Comparison of ENCODE assay signal across 1 cellular context in the genomic region with DNA sequence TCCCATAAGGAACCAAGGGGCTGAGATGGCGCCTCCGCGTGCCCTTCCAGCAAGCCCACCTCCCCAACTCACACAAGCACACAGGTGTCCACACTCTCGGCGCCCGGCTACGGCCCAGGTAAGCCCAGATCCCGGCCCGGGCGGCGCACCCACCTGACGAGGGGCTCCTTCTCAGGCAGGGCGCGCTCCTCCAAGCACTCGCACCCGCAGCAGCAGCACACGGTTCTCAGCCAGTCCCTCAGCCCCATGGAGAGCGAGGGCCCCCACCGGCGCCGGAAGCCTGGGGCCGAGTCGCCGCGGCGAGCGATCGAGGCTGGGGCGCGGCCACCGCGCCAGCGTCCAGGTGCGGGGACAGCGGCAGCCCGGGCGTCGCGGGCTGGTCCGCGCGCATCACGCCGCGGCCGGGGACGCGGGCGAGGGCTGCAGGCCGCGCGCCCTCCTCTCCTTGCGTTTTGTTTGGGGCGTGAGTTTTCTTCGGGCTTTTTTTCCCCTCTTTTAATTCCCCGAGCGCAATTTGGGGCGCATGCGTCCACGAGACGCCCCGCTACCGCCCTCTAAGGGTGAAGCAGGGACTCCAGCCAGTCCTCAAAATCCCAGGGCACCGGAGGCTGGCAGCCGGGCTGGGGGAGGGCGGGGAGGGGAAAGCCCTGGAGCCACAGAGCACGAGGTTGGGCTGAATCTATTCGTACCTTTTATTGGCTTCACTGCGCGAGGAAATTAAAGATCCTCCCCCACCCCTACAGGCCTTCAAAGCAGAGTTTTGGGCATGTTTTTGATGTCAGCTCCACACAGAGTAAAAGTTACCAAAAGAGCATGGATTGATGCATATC.
TF ChIP-seq lines count a peak whose summit lies in the region.

A gene with protein sequence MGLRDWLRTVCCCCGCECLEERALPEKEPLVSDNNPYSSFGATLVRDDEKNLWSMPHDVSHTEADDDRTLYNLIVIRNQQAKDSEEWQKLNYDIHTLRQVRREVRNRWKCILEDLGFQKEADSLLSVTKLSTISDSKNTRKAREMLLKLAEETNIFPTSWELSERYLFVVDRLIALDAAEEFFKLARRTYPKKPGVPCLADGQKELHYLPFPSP (minus strand): TSS at position 472 of the 830 bp plus-strand sequence. CDS start 224 bp downstream, at position 248.

TF ChIP-seq in HepG2, 621 proteins besides CTCF, POLR2A, EP300 and RAD21 (continued from another document and continues in another):
- TF ChIP-seq PHF5A (CRISPR knock-in tag; IDR thresholded peaks at IDR 0.05; ENCODE audit: low read depth, unreplicated experiment): no peak
- TF ChIP-seq ELF3 (CRISPR knock-in tag; IDR thresholded peaks at IDR 0.05): no peak; the same call in 1 of the 2 replicates
- TF ChIP-seq, protein P1, sequence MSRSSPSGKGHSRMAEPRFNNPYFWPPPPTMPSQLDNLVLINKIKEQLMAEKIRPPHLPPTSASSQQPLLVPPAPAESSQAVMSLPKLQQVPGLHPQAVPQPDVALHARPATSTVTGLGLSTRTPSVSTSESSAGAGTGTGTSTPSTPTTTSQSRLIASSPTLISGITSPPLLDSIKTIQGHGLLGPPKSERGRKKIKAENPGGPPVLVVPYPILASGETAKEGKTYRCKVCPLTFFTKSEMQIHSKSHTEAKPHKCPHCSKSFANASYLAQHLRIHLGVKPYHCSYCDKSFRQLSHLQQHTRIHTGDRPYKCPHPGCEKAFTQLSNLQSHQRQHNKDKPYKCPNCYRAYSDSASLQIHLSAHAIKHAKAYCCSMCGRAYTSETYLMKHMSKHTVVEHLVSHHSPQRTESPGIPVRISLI (CRISPR knock-in tag; IDR thresholded peaks at IDR 0.05; ENCODE audit: borderline replicate concordance): peak; percentile 12; the same call in 1 of the 2 replicates
- TF ChIP-seq, protein P2, sequence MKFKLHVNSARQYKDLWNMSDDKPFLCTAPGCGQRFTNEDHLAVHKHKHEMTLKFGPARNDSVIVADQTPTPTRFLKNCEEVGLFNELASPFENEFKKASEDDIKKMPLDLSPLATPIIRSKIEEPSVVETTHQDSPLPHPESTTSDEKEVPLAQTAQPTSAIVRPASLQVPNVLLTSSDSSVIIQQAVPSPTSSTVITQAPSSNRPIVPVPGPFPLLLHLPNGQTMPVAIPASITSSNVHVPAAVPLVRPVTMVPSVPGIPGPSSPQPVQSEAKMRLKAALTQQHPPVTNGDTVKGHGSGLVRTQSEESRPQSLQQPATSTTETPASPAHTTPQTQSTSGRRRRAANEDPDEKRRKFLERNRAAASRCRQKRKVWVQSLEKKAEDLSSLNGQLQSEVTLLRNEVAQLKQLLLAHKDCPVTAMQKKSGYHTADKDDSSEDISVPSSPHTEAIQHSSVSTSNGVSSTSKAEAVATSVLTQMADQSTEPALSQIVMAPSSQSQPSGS (CRISPR knock-in tag; IDR thresholded peaks at IDR 0.05): peak; percentile 25; the same call in 1 of the 2 replicates
- TF ChIP-seq, protein P3, sequence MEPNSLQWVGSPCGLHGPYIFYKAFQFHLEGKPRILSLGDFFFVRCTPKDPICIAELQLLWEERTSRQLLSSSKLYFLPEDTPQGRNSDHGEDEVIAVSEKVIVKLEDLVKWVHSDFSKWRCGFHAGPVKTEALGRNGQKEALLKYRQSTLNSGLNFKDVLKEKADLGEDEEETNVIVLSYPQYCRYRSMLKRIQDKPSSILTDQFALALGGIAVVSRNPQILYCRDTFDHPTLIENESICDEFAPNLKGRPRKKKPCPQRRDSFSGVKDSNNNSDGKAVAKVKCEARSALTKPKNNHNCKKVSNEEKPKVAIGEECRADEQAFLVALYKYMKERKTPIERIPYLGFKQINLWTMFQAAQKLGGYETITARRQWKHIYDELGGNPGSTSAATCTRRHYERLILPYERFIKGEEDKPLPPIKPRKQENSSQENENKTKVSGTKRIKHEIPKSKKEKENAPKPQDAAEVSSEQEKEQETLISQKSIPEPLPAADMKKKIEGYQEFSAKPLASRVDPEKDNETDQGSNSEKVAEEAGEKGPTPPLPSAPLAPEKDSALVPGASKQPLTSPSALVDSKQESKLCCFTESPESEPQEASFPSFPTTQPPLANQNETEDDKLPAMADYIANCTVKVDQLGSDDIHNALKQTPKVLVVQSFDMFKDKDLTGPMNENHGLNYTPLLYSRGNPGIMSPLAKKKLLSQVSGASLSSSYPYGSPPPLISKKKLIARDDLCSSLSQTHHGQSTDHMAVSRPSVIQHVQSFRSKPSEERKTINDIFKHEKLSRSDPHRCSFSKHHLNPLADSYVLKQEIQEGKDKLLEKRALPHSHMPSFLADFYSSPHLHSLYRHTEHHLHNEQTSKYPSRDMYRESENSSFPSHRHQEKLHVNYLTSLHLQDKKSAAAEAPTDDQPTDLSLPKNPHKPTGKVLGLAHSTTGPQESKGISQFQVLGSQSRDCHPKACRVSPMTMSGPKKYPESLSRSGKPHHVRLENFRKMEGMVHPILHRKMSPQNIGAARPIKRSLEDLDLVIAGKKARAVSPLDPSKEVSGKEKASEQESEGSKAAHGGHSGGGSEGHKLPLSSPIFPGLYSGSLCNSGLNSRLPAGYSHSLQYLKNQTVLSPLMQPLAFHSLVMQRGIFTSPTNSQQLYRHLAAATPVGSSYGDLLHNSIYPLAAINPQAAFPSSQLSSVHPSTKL (CRISPR knock-in tag; IDR thresholded peaks at IDR 0.05): 0 out of 2 replicates have a peak, but pooled peaks have one; percentile 23
- 0 out of 2 replicates have a peak, but pooled peaks have one; percentile 48 for TF ChIP-seq ZNF546 (CRISPR knock-in tag; conservative IDR thresholded peaks at IDR 0.05)
- TF ChIP-seq PAX8 (CRISPR knock-in tag; IDR thresholded peaks at IDR 0.05; ENCODE audit: borderline replicate concordance): peak; percentile 82; the same call in 1 of the 2 replicates
- TF ChIP-seq HES4 (CRISPR knock-in tag; IDR thresholded peaks at IDR 0.05; ENCODE audit: borderline replicate concordance): 0 out of 2 replicates have a peak, but pooled peaks have one; percentile 18
- no peak for TF ChIP-seq BHLHE40 (IDR thresholded peaks at IDR 0.05; ENCODE audit: low read length)
- peak; percentile 28; the same call in 1 of the 2 replicates for TF ChIP-seq HDAC1 (CRISPR knock-in tag; IDR thresholded peaks at IDR 0.05)
- TF ChIP-seq, protein P4, sequence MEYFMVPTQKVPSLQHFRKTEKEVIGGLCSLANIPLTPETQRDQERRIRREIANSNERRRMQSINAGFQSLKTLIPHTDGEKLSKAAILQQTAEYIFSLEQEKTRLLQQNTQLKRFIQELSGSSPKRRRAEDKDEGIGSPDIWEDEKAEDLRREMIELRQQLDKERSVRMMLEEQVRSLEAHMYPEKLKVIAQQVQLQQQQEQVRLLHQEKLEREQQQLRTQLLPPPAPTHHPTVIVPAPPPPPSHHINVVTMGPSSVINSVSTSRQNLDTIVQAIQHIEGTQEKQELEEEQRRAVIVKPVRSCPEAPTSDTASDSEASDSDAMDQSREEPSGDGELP (IDR thresholded peaks at IDR 0.05; ENCODE audit: borderline replicate concordance, low read depth): no peak
- TF ChIP-seq, protein P5, sequence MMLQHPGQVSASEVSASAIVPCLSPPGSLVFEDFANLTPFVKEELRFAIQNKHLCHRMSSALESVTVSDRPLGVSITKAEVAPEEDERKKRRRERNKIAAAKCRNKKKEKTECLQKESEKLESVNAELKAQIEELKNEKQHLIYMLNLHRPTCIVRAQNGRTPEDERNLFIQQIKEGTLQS (CRISPR knock-in tag; IDR thresholded peaks at IDR 0.05): 0 out of 2 replicates have a peak, but pooled peaks have one; percentile 6
- TF ChIP-seq ZNF678 (CRISPR knock-in tag; IDR thresholded peaks at IDR 0.05): peak; percentile 86
- TF ChIP-seq, protein P6, sequence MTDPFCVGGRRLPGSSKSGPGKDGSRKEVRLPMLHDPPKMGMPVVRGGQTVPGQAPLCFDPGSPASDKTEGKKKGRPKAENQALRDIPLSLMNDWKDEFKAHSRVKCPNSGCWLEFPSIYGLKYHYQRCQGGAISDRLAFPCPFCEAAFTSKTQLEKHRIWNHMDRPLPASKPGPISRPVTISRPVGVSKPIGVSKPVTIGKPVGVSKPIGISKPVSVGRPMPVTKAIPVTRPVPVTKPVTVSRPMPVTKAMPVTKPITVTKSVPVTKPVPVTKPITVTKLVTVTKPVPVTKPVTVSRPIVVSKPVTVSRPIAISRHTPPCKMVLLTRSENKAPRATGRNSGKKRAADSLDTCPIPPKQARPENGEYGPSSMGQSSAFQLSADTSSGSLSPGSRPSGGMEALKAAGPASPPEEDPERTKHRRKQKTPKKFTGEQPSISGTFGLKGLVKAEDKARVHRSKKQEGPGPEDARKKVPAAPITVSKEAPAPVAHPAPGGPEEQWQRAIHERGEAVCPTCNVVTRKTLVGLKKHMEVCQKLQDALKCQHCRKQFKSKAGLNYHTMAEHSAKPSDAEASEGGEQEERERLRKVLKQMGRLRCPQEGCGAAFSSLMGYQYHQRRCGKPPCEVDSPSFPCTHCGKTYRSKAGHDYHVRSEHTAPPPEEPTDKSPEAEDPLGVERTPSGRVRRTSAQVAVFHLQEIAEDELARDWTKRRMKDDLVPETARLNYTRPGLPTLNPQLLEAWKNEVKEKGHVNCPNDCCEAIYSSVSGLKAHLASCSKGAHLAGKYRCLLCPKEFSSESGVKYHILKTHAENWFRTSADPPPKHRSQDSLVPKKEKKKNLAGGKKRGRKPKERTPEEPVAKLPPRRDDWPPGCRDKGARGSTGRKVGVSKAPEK (CRISPR knock-in tag; IDR thresholded peaks at IDR 0.05; ENCODE audit: borderline replicate concordance): no peak
- TF ChIP-seq, protein P7, sequence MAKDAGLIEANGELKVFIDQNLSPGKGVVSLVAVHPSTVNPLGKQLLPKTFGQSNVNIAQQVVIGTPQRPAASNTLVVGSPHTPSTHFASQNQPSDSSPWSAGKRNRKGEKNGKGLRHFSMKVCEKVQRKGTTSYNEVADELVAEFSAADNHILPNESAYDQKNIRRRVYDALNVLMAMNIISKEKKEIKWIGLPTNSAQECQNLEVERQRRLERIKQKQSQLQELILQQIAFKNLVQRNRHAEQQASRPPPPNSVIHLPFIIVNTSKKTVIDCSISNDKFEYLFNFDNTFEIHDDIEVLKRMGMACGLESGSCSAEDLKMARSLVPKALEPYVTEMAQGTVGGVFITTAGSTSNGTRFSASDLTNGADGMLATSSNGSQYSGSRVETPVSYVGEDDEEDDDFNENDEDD (CRISPR knock-in tag; IDR thresholded peaks at IDR 0.05; ENCODE audit: borderline replicate concordance): 0 out of 2 replicates have a peak, but pooled peaks have one; percentile 36
- peak; percentile 39 for TF ChIP-seq YY1 (IDR thresholded peaks at IDR 0.05; ENCODE audit: insufficient read depth, insufficient replicate concordance, low read depth, low read length)
- no peak for TF ChIP-seq MAFF (IDR thresholded peaks at IDR 0.05; ENCODE audit: low read depth, low read length)
- TF ChIP-seq ARNTL (CRISPR knock-in tag; IDR thresholded peaks at IDR 0.05): 0 out of 2 replicates have a peak, but pooled peaks have one; percentile 65
- TF ChIP-seq, protein P8, sequence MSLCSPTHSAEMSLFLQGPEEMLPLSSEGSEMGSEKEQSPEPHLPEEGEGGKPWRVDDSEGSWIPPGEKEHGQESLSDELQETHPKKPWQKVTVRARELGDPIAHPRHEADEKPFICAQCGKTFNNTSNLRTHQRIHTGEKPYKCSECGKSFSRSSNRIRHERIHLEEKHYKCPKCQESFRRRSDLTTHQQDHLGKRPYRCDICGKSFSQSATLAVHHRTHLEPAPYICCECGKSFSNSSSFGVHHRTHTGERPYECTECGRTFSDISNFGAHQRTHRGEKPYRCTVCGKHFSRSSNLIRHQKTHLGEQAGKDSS (CRISPR knock-in tag; IDR thresholded peaks at IDR 0.05; ENCODE audit: borderline replicate concordance, low read depth): 0 out of 2 replicates have a peak, but pooled peaks have one; percentile 78
- no peak for TF ChIP-seq GATA4 (IDR thresholded peaks at IDR 0.05; ENCODE audit: borderline replicate concordance, low read depth)
- peak; percentile 64 for TF ChIP-seq ZFX (CRISPR knock-in tag; IDR thresholded peaks at IDR 0.05; ENCODE audit: low read depth)
- peak; percentile 55; the same call in 1 of the 2 replicates for TF ChIP-seq ZNF792 (CRISPR knock-in tag; IDR thresholded peaks at IDR 0.05)
- TF ChIP-seq, protein P9, sequence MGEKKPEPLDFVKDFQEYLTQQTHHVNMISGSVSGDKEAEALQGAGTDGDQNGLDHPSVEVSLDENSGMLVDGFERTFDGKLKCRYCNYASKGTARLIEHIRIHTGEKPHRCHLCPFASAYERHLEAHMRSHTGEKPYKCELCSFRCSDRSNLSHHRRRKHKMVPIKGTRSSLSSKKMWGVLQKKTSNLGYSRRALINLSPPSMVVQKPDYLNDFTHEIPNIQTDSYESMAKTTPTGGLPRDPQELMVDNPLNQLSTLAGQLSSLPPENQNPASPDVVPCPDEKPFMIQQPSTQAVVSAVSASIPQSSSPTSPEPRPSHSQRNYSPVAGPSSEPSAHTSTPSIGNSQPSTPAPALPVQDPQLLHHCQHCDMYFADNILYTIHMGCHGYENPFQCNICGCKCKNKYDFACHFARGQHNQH (CRISPR knock-in tag; IDR thresholded peaks at IDR 0.05): no peak; the same call in 1 of the 2 replicates
- TF ChIP-seq, protein P10, sequence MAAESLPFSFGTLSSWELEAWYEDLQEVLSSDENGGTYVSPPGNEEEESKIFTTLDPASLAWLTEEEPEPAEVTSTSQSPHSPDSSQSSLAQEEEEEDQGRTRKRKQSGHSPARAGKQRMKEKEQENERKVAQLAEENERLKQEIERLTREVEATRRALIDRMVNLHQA (CRISPR knock-in tag; IDR thresholded peaks at IDR 0.05): no peak
- TF ChIP-seq RFX5 (IDR thresholded peaks at IDR 0.05; ENCODE audit: low read depth, low read length): no peak
- TF ChIP-seq, protein P11, sequence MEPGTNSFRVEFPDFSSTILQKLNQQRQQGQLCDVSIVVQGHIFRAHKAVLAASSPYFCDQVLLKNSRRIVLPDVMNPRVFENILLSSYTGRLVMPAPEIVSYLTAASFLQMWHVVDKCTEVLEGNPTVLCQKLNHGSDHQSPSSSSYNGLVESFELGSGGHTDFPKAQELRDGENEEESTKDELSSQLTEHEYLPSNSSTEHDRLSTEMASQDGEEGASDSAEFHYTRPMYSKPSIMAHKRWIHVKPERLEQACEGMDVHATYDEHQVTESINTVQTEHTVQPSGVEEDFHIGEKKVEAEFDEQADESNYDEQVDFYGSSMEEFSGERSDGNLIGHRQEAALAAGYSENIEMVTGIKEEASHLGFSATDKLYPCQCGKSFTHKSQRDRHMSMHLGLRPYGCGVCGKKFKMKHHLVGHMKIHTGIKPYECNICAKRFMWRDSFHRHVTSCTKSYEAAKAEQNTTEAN (CRISPR knock-in tag; conservative IDR thresholded peaks at IDR 0.05): no peak
- TF ChIP-seq, protein P12, sequence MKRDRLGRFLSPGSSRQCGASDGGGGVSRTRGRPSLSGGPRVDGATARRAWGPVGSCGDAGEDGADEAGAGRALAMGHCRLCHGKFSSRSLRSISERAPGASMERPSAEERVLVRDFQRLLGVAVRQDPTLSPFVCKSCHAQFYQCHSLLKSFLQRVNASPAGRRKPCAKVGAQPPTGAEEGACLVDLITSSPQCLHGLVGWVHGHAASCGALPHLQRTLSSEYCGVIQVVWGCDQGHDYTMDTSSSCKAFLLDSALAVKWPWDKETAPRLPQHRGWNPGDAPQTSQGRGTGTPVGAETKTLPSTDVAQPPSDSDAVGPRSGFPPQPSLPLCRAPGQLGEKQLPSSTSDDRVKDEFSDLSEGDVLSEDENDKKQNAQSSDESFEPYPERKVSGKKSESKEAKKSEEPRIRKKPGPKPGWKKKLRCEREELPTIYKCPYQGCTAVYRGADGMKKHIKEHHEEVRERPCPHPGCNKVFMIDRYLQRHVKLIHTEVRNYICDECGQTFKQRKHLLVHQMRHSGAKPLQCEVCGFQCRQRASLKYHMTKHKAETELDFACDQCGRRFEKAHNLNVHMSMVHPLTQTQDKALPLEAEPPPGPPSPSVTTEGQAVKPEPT (CRISPR knock-in tag; IDR thresholded peaks at IDR 0.05; ENCODE audit: low read depth): peak; percentile 79; the same call in 1 of the 2 replicates
- TF ChIP-seq TBX2 (CRISPR knock-in tag; IDR thresholded peaks at IDR 0.05; ENCODE audit: borderline replicate concordance): peak; percentile 12; the same call in 1 of the 2 replicates
- TF ChIP-seq REPIN1 (CRISPR knock-in tag; IDR thresholded peaks at IDR 0.05; ENCODE audit: borderline replicate concordance, low read depth): no peak; the same call in 1 of the 2 replicates
- TF ChIP-seq ASH2L (IDR thresholded peaks at IDR 0.05; ENCODE audit: insufficient read length, low read depth, low read length): peak; percentile 73
- no peak for TF ChIP-seq ZNF879 (CRISPR knock-in tag; IDR thresholded peaks at IDR 0.05)
- TF ChIP-seq NFYC (CRISPR knock-in tag; IDR thresholded peaks at IDR 0.05): no peak
- TF ChIP-seq SKI (IDR thresholded peaks at IDR 0.05; ENCODE audit: partially characterized antibody): peak; percentile 21
